30 cellular contexts compared by ENCODE assay signal in the genomic region with DNA sequence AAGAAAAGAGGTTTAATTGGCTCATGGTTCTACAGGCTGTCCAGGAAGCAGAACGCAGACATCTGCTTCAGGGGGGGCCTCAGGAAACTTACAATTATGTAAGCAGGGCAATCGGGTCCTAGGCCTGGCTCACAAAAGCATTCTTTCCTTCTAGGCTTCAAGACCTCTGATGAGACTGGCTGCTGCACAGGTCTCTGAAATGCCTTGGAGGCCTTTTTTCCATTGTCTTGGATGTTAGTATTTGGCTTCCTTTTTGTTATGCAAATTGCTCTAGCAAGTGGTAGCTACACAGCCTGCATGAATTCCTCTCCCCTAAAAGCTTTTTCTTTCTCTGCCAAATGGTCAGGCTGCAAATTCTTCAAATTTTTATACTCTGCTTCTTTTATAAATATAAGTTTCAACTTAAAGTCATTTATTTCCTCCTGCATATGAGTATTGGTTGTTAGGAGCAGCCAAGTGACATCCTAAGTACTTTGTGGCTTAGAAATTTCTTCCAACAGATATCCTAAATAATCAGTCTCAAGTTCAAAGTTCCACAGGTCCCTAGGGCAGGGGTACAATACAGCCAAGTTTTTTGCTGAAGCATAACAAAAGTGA.
A peak's percentile ranks its signal among the peaks of the same experiment; 100 is the strongest.
DNase-seq lines count a peak whose midpoint lies in the region; ATAC-seq and TF ChIP-seq lines count a peak whose summit lies in the region.
"Had no signal": no experiment of that assay in that cellular context is flagged by ENCODE, and none has a peak within 500 bp of the region (broad histone marks: within the 10 kb centered on the region; RNA-seq: fewer than 3 reads in every experiment).

No MANE protein-coding gene starts in this region.

- no TSS peak for BruUV-seq in A673 (replicated peaks; lab: Mats Ljungman, UMichigan)

- H3K4me3 ChIP-seq in A673 (ENCODE audit: low read depth, low read length, poor library complexity, severe bottlenecking): no peak overlapping the region
- no peak overlapping the region for H3K4me3 ChIP-seq in HAP-1
- H3K4me3 ChIP-seq: A549, esophagus squamous epithelium, gastrocnemius medialis, left ventricle myocardium inferior, thyroid gland, vagina had no signal

- TF ChIP-seq CTCF in A673 (conservative IDR thresholded peaks at IDR 0.05; ENCODE audit: low read depth, low read length): no peak

- H3K9me3 ChIP-seq in A673 (ENCODE audit: low read depth, low read length, poor library complexity, severe bottlenecking) (no peaks in the 10 kb centered on the region), HAP-1 (no peaks in the 10 kb centered on the region)
- H3K9me3 ChIP-seq: A549, esophagus squamous epithelium, gastrocnemius medialis, left ventricle myocardium inferior, neutrophil, thyroid gland, vagina had no signal

- no peaks in the 10 kb centered on the region for H3K27me3 ChIP-seq in A673 (replicated peaks; ENCODE audit: insufficient read depth, low read depth, low read length, poor library complexity)
- H3K27me3 ChIP-seq in HAP-1 (ENCODE audit: low read depth): no peaks in the 10 kb centered on the region
- H3K27me3 ChIP-seq: esophagus squamous epithelium, gastrocnemius medialis, neutrophil, thyroid gland, vagina had no signal

- intact Hi-C loops in A673 (cut with micrococcal nuclease; ENCODE audit: unreplicated experiment): no loop called here

- no peak overlapping the region for H3K4me3 Mint-ChIP-seq in stimulated activated naive CD8-positive, alpha-beta T cell treated with anti-CD3 and anti-CD28 coated beads, Interleukin-15, amount 100 ng/mL, for 72 hours
- H3K4me3 Mint-ChIP-seq: activated T-cell treated with anti-CD3 and anti-CD28 coated beads, Interleukin-2, amount 50 U/mL, for 72 hours; brain; CD4-positive, alpha-beta T cell; T-helper 1 cell treated with Interleukin-12 subunit alpha and Interleukin-12 subunit beta and Interleukin-4 antibody, amounts not matched to agents 30 μg/mL and 1 μg/mL, for 36 hours had no signal

- no peak for ATAC-seq in stimulated activated naive CD8-positive, alpha-beta T cell treated with anti-CD3 and anti-CD28 coated beads, Interleukin-15, amount 100 ng/mL, for 72 hours
- no peak for ATAC-seq in HG02973 (IDR thresholded peaks at IDR 0.05; ENCODE audit: unreplicated experiment)
- ATAC-seq: A549; activated T-cell treated with anti-CD3 and anti-CD28 coated beads, Interleukin-2, amount 50 U/mL, for 72 hours; gastrocnemius medialis; PC-3; right cardiac atrium had no signal

- POLR2A ChIA-PET in A673 (lab: Charles Lee; ENCODE audit: low non-redundant PET): no interaction called here

- H3K27ac ChIP-seq in A673 (ENCODE audit: low read depth, low read length, poor library complexity, severe bottlenecking): no peak overlapping the region
- H3K27ac ChIP-seq: A549, esophagus squamous epithelium, gastrocnemius medialis, left ventricle myocardium inferior, neutrophil, thyroid gland, vagina had no signal

- H3K36me3 ChIP-seq in A673 (ENCODE audit: insufficient read depth, low read length, poor library complexity, severe bottlenecking): no peaks in the 10 kb centered on the region
- H3K36me3 ChIP-seq in HAP-1 (replicated peaks): no peaks in the 10 kb centered on the region
- H3K36me3 ChIP-seq: esophagus squamous epithelium, gastrocnemius medialis, left ventricle myocardium inferior, neutrophil, thyroid gland, vagina had no signal

- no peaks in the 10 kb centered on the region for H3K4me1 Mint-ChIP-seq in stimulated activated naive CD8-positive, alpha-beta T cell treated with anti-CD3 and anti-CD28 coated beads, Interleukin-15, amount 100 ng/mL, for 72 hours

- H3K9me3 Mint-ChIP-seq in stimulated activated naive CD8-positive, alpha-beta T cell treated with anti-CD3 and anti-CD28 coated beads, Interleukin-15, amount 100 ng/mL, for 72 hours: no peaks in the 10 kb centered on the region
- H3K9me3 Mint-ChIP-seq: CD4-positive, alpha-beta T cell; T-helper 1 cell treated with Interleukin-12 subunit alpha and Interleukin-12 subunit beta and Interleukin-4 antibody, amounts not matched to agents 30 μg/mL and 1 μg/mL, for 36 hours had no signal

- H3K4me1 ChIP-seq in A673 (ENCODE audit: insufficient read depth, low read length, poor library complexity, severe bottlenecking) (peaks cover 5% of the 10 kb centered on the region), HAP-1 (peaks cover 17% of the 10 kb centered on the region)
- H3K4me1 ChIP-seq: A549, esophagus squamous epithelium, gastrocnemius medialis, left ventricle myocardium inferior, thyroid gland, vagina had no signal

- in situ Hi-C loops in HAP-1 (cut with MboI; ENCODE audit: low sequenced_read_pairs): no loop called here

- H3K27me3 Mint-ChIP-seq in stimulated activated naive CD8-positive, alpha-beta T cell treated with anti-CD3 and anti-CD28 coated beads, Interleukin-15, amount 100 ng/mL, for 72 hours: no peaks in the 10 kb centered on the region
- H3K27me3 Mint-ChIP-seq: CD4-positive, alpha-beta T cell had no signal

- DNase-seq in A673 (ENCODE audit: low spot score) (peak; percentile 37), HAP-1 (ENCODE audit: low spot score in 2 of 2) (peak; percentile 77 to 94), astrocyte of the hippocampus (ENCODE audit: low read depth, low spot score) (peak; percentile 77), iPS DF 4.7 (ENCODE audit: extremely low read depth, low spot score) (peak; percentile 94), mucosa of gallbladder (ENCODE audit: low spot score) (no peak), NCI-H2029 treated with DMSO at 0.1 percent for 48 hours (lab: John Stamatoyannopoulos, UW) (no peak)
- no peak for DNase-seq in stimulated activated naive CD8-positive, alpha-beta T cell treated with anti-CD3 and anti-CD28 coated beads, Interleukin-15, amount 100 ng/mL, for 72 hours
- DNase-seq: activated CD4-positive, alpha-beta T cell treated with anti-CD3 and anti-CD28 coated beads, Interleukin-2, amount 50 U/mL, for 48 hours; activated CD4-positive, CD25-positive, alpha-beta regulatory T cell treated with anti-CD3 and anti-CD28 coated beads, Interleukin-2, amount 50 U/mL, for 72 hours; activated naive CD4-positive, alpha-beta T cell treated with Interleukin-2 at 50 U/mL for 16 hours; activated T-cell treated with anti-CD3 and anti-CD28 coated beads, Interleukin-2, amount 50 U/mL, for 72 hours; CD4-positive, alpha-beta T cell; esophagus squamous epithelium; gastrocnemius medialis; Kasumi-1; left ventricle myocardium inferior; NCI-H1436 treated with DMSO at 0.1 percent for 48 hours; NCI-H2171; NCI-H510A; PC-3; posterior cingulate gyrus; right cardiac atrium; stimulated activated CD4-positive, alpha-beta T cell treated with anti-CD3 and anti-CD28 coated beads, Interleukin-1b, Interleukin-23, amount 100 ng/mL, for 48 hours; thyroid gland had no signal

- no peak overlapping the region for H3K27ac Mint-ChIP-seq in stimulated activated naive CD8-positive, alpha-beta T cell treated with anti-CD3 and anti-CD28 coated beads, Interleukin-15, amount 100 ng/mL, for 72 hours
- H3K27ac Mint-ChIP-seq: activated T-cell treated with anti-CD3 and anti-CD28 coated beads, Interleukin-2, amount 50 U/mL, for 72 hours; brain; CD4-positive, alpha-beta T cell; T-helper 1 cell treated with Interleukin-12 subunit alpha and Interleukin-12 subunit beta and Interleukin-4 antibody, amounts not matched to agents 30 μg/mL and 1 μg/mL, for 36 hours had no signal

- CTCF ChIA-PET in A673 (lab: Charles Lee): no interaction called here

Comparison
In these comparisons a context has a peak if more than half of its experiments do, and no peak if none do; other contexts are left out.
1. DNase-seq: peak in A673 (single experiment), HAP-1 (2 of 2), astrocyte of the hippocampus (single experiment) and iPS DF 4.7 (single experiment); none in stimulated activated naive CD8-positive, alpha-beta T cell treated with anti-CD3 and anti-CD28 coated beads, Interleukin-15, amount 100 ng/mL, for 72 hours (0 of 2), mucosa of gallbladder (single experiment) and NCI-H2029 treated with DMSO at 0.1 percent for 48 hours (single experiment).